ENCODE assay signal across 26 cellular contexts in genomic region chr2:206472094-206472493, GRCh38.
"Had no signal": no experiment of that assay in that cellular context is flagged by ENCODE, and none has a peak within 500 bp of the region (broad histone marks: within the 10 kb centered on the region; RNA-seq: fewer than 3 reads in every experiment).

No MANE protein-coding gene starts in this region.

- H3K27me3 ChIP-seq: ascending aorta, body of pancreas had no signal

- H3K36me3 ChIP-seq: ascending aorta had no signal

- DNase-seq: activated CD4-positive, alpha-beta T cell treated with anti-CD3 and anti-CD28 coated beads, Interleukin-2, amount 10 ng/mL, durations not matched to agents 24 days and 14 days; activated CD4-positive, alpha-beta T cell treated with anti-CD3 and anti-CD28 coated beads, Interleukin-2, amount 50 U/mL, for 48 hours; activated CD4-positive, CD25-positive, alpha-beta regulatory T cell treated with anti-CD3 and anti-CD28 coated beads, Interleukin-2, amount 50 U/mL, for 72 hours; activated CD8-positive, alpha-beta memory T cell treated with anti-CD3 and anti-CD28 coated beads for 24 hours; activated effector memory CD4-positive, alpha-beta T cell treated with anti-CD3 and anti-CD28 coated beads, Interleukin-2, amount 50 U/mL, for 16 hours; activated naive CD4-positive, alpha-beta T cell treated with Interleukin-2 at 50 U/mL for 16 hours; activated naive CD8-positive, alpha-beta T cell treated with anti-CD3 and anti-CD28 coated beads, Interleukin-2, amount 50 U/mL, for 24 hours; activated T-cell treated with anti-CD3 and anti-CD28 coated beads, Interleukin-2, amount 50 U/mL, for 4 hours; amniotic stem cell; body of pancreas; MM.1S; NCI-H1105; NCI-H1436; NCI-H1694 treated with DMSO at 0.1 percent for 48 hours; NCI-H2029 treated with DMSO at 0.1 percent for 48 hours; NCI-H510A treated with DMSO at 0.1 percent for 48 hours; NCI-H69; NK-92 treated with Interleukin-12 subunit alpha and Interleukin-12 subunit beta, amount 100 ng/mL, for 24 hours; PC-3; SHP77 treated with DMSO at 0.1 percent for 48 hours; T-helper 17 cell; T-helper 9 cell had no signal

- H3K4me3 ChIP-seq: ascending aorta, body of pancreas had no signal

- FAIRE-seq: bronchial epithelial cell, RCC 7860 had no signal

- H3K4me1 ChIP-seq: ascending aorta, body of pancreas had no signal

- ATAC-seq: activated naive CD8-positive, alpha-beta T cell treated with anti-CD3 and anti-CD28 coated beads, Interleukin-2, amount 50 U/mL, for 24 hours; activated T-cell treated with anti-CD3 and anti-CD28 coated beads, Interleukin-2, amount 50 U/mL, for 4 hours; body of pancreas; PC-3; T-helper 17 cell; WTC11 had no signal

- H3K9me3 ChIP-seq: ascending aorta had no signal

- H3K27ac ChIP-seq: ascending aorta, body of pancreas had no signal
